Comparison of ENCODE assay signal across 11 cellular contexts in the genomic region with DNA sequence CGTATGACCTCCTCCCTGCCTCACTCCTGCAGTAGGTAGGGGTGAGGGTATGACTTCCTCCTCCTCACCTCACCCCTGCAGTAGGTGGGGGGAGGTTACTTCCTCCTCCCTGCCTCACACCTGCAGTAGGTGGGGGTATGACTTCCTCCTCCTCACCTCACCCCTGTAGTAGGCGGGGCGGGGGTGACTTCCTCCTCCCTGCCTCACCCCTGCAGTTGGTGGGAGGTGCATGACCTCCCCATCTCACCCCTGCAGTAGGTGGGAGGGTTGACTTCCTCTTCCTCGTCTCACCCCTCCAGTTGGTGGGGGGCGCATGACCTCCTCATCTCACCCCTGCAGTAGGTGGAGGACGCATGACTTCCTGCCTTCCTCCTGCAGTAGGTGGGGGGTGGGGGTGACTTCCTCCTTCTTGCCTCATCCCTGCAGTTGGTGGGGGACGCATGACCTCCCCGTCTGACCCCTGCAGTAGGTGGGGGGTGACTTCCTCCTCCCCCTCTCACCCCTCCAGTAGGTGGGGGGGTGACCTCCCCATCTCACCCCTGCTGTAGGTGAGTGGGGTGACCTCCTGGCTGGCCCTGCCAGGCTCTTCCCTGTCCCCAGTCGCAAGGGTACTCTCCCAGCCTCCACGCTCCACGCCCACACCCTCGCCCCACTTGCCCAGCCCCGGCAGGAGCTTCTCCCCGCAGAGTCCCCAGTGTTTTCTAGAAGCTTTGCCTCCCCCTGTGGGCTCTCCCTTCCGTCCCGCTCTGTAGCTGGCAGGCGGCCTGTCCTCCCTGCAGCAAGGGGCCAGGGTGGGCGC. TPM values are rescaled to one million over a fixed set of nuclear protein-coding genes. Genes with fewer than 3 reads are reported as not detected.
DNase-seq lines count a peak whose midpoint lies in the region; ATAC-seq, FAIRE-seq and TF ChIP-seq lines count a peak whose summit lies in the region.
"Had no signal": no experiment of that assay in that cellular context is flagged by ENCODE, and none has a peak within 500 bp of the region (broad histone marks: within the 10 kb centered on the region; RNA-seq: fewer than 3 reads in every experiment).

No MANE protein-coding gene starts in this region.

- H3K27me3 Mint-ChIP-seq in activated naive CD4-positive, alpha-beta T cell treated with anti-CD3 and anti-CD28 coated beads, Interleukin-2, amount 50 U/mL, for 24 hours, result no peaks in the 10 kb centered on the region
- no peaks in the 10 kb centered on the region for H3K27me3 Mint-ChIP-seq in naive thymus-derived CD4-positive, alpha-beta T cell
- no peaks in the 10 kb centered on the region for H3K27me3 Mint-ChIP-seq in progenitor cell of endocrine pancreas

- no peaks in the 10 kb centered on the region for H3K36me3 Mint-ChIP-seq in activated naive CD4-positive, alpha-beta T cell treated with anti-CD3 and anti-CD28 coated beads, Interleukin-2, amount 50 U/mL, for 24 hours
- H3K36me3 Mint-ChIP-seq in naive thymus-derived CD4-positive, alpha-beta T cell, result no peaks in the 10 kb centered on the region
- no peaks in the 10 kb centered on the region for H3K36me3 Mint-ChIP-seq in progenitor cell of endocrine pancreas (ENCODE audit: insufficient read depth)

- POLR2A ChIA-PET in naive thymus-derived CD4-positive, alpha-beta T cell (lab: Charles Lee), result interaction anchor here (1.2 kb wide), 1 partner anchor 39 kb away, joined by 4 read pairs; a partner anchor contains a TSS

- no peaks in the 10 kb centered on the region for H3K9me3 Mint-ChIP-seq in activated naive CD4-positive, alpha-beta T cell treated with anti-CD3 and anti-CD28 coated beads, Interleukin-2, amount 50 U/mL, for 24 hours
- peaks cover 0 to 5% (median 0%) of the 10 kb centered on the region in 11 donors for H3K9me3 Mint-ChIP-seq in naive thymus-derived CD4-positive, alpha-beta T cell
- no peaks in the 10 kb centered on the region for H3K9me3 Mint-ChIP-seq in progenitor cell of endocrine pancreas (ENCODE audit: low read depth)
- H3K9me3 Mint-ChIP-seq: T-helper 1 cell treated with Interleukin-12 subunit alpha and Interleukin-12 subunit beta and Interleukin-4 antibody, amounts not matched to agents 30 μg/mL and 1 μg/mL, for 36 hours had no signal

- H3K4me2 ChIP-seq in BLaER1, result peak overlapping the region; percentile 91

- no peak overlapping the region for H3K4me3 ChIP-seq in BLaER1
- H3K4me3 ChIP-seq in naive thymus-derived CD4-positive, alpha-beta T cell (ENCODE audit: low read length), result no peak overlapping the region

- CTCF ChIA-PET in naive thymus-derived CD4-positive, alpha-beta T cell (lab: Charles Lee), result no interaction called here

- no peaks in the 10 kb centered on the region for H3K9me3 ChIP-seq in BLaER1
- peaks cover 0 to 8% (median 0%) of the 10 kb centered on the region in 3 experiments for H3K9me3 ChIP-seq in naive thymus-derived CD4-positive, alpha-beta T cell (ENCODE audit: control insufficient read depth in 2 of 3, low read length in 3 of 3)

- peaks cover 85% of the 10 kb centered on the region for H3K4me1 Mint-ChIP-seq in activated naive CD4-positive, alpha-beta T cell treated with anti-CD3 and anti-CD28 coated beads, Interleukin-2, amount 50 U/mL, for 24 hours
- H3K4me1 Mint-ChIP-seq in naive thymus-derived CD4-positive, alpha-beta T cell, result peaks cover 40 to 94% (median 87%) of the 10 kb centered on the region in 7 donors
- peaks cover 44% of the 10 kb centered on the region for H3K4me1 Mint-ChIP-seq in progenitor cell of endocrine pancreas (ENCODE audit: low read depth)

- DNase-seq in GM12891 (ENCODE audit: insufficient read length, low spot score), result no peak
- DNase-seq in naive thymus-derived CD4-positive, alpha-beta T cell, result peak in 1 of 9 donors; percentile 12
- DNase-seq in ACHN, result no peak
- DNase-seq in progenitor cell of endocrine pancreas (ENCODE audit: low spot score, unreplicated experiment), result no peak
- no peak for DNase-seq in activated gamma-delta T cell (lab: John Stamatoyannopoulos, UW)
- DNase-seq: activated T-cell treated with anti-CD3 and anti-CD28 coated beads for 4 hours, NCI-H1436 treated with DMSO at 0.1 percent for 48 hours had no signal

- in situ Hi-C loops in ACHN (cut with HindIII; ENCODE audit: low pct_ligation_motif_present, low pct_unique_long_range_greater_than_20kb, low sequenced_read_pairs), result no loop called here

- H3K9ac ChIP-seq in BLaER1, result no peak overlapping the region

- peak; percentile 18 for ATAC-seq in naive thymus-derived CD4-positive, alpha-beta T cell
- no peak for ATAC-seq in HG03108 (IDR thresholded peaks at IDR 0.05; ENCODE audit: unreplicated experiment)

- H3K27ac ChIP-seq in BLaER1, result peak overlapping the region; percentile 90; the same call in 1 of the 2 replicates
- H3K27ac ChIP-seq in naive thymus-derived CD4-positive, alpha-beta T cell (ENCODE audit: low read depth, low read length), result peak overlapping the region; percentile 82

- H3K4me3 Mint-ChIP-seq in activated naive CD4-positive, alpha-beta T cell treated with anti-CD3 and anti-CD28 coated beads, Interleukin-2, amount 50 U/mL, for 24 hours, result no peak overlapping the region
- H3K4me3 Mint-ChIP-seq in naive thymus-derived CD4-positive, alpha-beta T cell, result peak overlapping the region in 7 of 10 donors; percentile 26 to 92 (median 51)
- H3K4me3 Mint-ChIP-seq in progenitor cell of endocrine pancreas (ENCODE audit: low read depth), result no peak overlapping the region
- H3K4me3 Mint-ChIP-seq: T-helper 1 cell treated with Interleukin-12 subunit alpha and Interleukin-12 subunit beta and Interleukin-4 antibody, amounts not matched to agents 30 μg/mL and 1 μg/mL, for 36 hours had no signal

- no peak for TF ChIP-seq CTCF in progenitor cell of endocrine pancreas (IDR thresholded peaks at IDR 0.05; ENCODE audit: unreplicated experiment)

- no peak for TF ChIP-seq POLR2A in GM12891 (IDR thresholded peaks at IDR 0.05; ENCODE audit: low read depth, low read length)

- no peaks in the 10 kb centered on the region for H3K36me3 ChIP-seq in BLaER1
- no peaks in the 10 kb centered on the region for H3K36me3 ChIP-seq in naive thymus-derived CD4-positive, alpha-beta T cell (ENCODE audit: control insufficient read depth in 2 of 3, insufficient read depth in 3 of 3, low read length in 3 of 3)

- peaks cover 40% of the 10 kb centered on the region for H3K4me1 ChIP-seq in BLaER1
- H3K4me1 ChIP-seq in naive thymus-derived CD4-positive, alpha-beta T cell (ENCODE audit: control insufficient read depth in 2 of 2, insufficient read depth in 2 of 2, low read length in 2 of 2), result peaks cover 36 to 46% of the 10 kb centered on the region in 2 donors

- intact Hi-C loops in naive thymus-derived CD4-positive, alpha-beta T cell (cut with micrococcal nuclease), result loop anchor here (5.0 to 10.0 kb wide), 3 partner anchors 353 to 618 kb away; no protein-coding TSS in a partner anchor

- FAIRE-seq in GM12891 (lab: Jason Lieb, UNC), result peak; percentile 84

- H4K20me1 ChIP-seq in BLaER1, result peaks cover 21% of the 10 kb centered on the region; the same call in 1 of the 2 replicates

- peak overlapping the region; percentile 55 for H3K27ac Mint-ChIP-seq in activated naive CD4-positive, alpha-beta T cell treated with anti-CD3 and anti-CD28 coated beads, Interleukin-2, amount 50 U/mL, for 24 hours
- H3K27ac Mint-ChIP-seq in naive thymus-derived CD4-positive, alpha-beta T cell, result peak overlapping the region; percentile 57 to 99 (median 88)
- no peak overlapping the region for H3K27ac Mint-ChIP-seq in progenitor cell of endocrine pancreas
- H3K27ac Mint-ChIP-seq: T-helper 1 cell treated with Interleukin-12 subunit alpha and Interleukin-12 subunit beta and Interleukin-4 antibody, amounts not matched to agents 30 μg/mL and 1 μg/mL, for 36 hours had no signal

- H3K27me3 ChIP-seq in BLaER1, result no peaks in the 10 kb centered on the region
- no peaks in the 10 kb centered on the region for H3K27me3 ChIP-seq in naive thymus-derived CD4-positive, alpha-beta T cell (ENCODE audit: control insufficient read depth in 2 of 2, insufficient read depth in 2 of 2, low read length in 2 of 2)

TF ChIP-seq in GM12891, 5 proteins besides CTCF, POLR2A, EP300 and RAD21:
- TF ChIP-seq POLR2AphosphoS5 (IDR thresholded peaks at IDR 0.05; ENCODE audit: low read depth, low read length), result no peak
- no peak for TF ChIP-seq TAF1 (IDR thresholded peaks at IDR 0.05; ENCODE audit: low read depth, low read length)
- no peak for TF ChIP-seq POU2F2 (IDR thresholded peaks at IDR 0.05; ENCODE audit: low read depth, low read length)
- no peak for TF ChIP-seq SPI1 (IDR thresholded peaks at IDR 0.05; ENCODE audit: low read depth, low read length)
- TF ChIP-seq PAX5 (IDR thresholded peaks at IDR 0.05; ENCODE audit: insufficient read depth, low read length, severe bottlenecking), result no peak
TF ChIP-seq in GM12891: peak in this region for 0.

RNA-seq across cellular contexts. Expression of a gene that starts 39.3 kb away (rescaled TPM):
- 3.3 TPM for polyA plus RNA-seq in GM12891 (2012; ENCODE audit: low read depth, missing spikeins)
- 10 to 100 TPM; 17.9 to 33.5 (median 25.7) TPM for total RNA-seq in naive thymus-derived CD4-positive, alpha-beta T cell
- 1 to 10 TPM; 4.5 to 6.6 TPM for polyA plus RNA-seq in naive thymus-derived CD4-positive, alpha-beta T cell
- 16.9 and 17.1 TPM in 2 replicates for total RNA-seq in progenitor cell of endocrine pancreas

RNA-seq across cellular contexts. Expression of a gene that starts 40.9 kb away (rescaled TPM):
- 23.2 TPM for polyA plus RNA-seq in GM12891 (2012; ENCODE audit: low read depth, missing spikeins)
- 10 to 100 TPM; 25.1 to 59.1 (median 31.7) TPM for total RNA-seq in naive thymus-derived CD4-positive, alpha-beta T cell
- 10 to 100 TPM; 17.0 to 25.5 TPM for polyA plus RNA-seq in naive thymus-derived CD4-positive, alpha-beta T cell
- total RNA-seq in progenitor cell of endocrine pancreas, result 35.2 and 36.8 TPM in 2 replicates

Comparison
In these comparisons a context has a peak if more than half of its experiments do, and no peak if none do; other contexts are left out.
1. H3K4me3 Mint-ChIP-seq: peak in naive thymus-derived CD4-positive, alpha-beta T cell (7 of 10); none in activated naive CD4-positive, alpha-beta T cell treated with anti-CD3 and anti-CD28 coated beads, Interleukin-2, amount 50 U/mL, for 24 hours (single experiment) and progenitor cell of endocrine pancreas (single experiment).